17 cellular contexts compared by ENCODE assay signal in genomic region chr22:50072167-50072555, GRCh38. TPM values are rescaled to one million over a fixed set of nuclear protein-coding genes. Genes with fewer than 3 reads are reported as not detected.
A peak's percentile ranks its signal among the peaks of the same experiment; 100 is the strongest.
DNase-seq lines count a peak whose midpoint lies in the region; ATAC-seq and TF ChIP-seq lines count a peak whose summit lies in the region.
"Had no signal": no experiment of that assay in that cellular context is flagged by ENCODE, and none has a peak within 500 bp of the region (broad histone marks: within the 10 kb centered on the region; RNA-seq: fewer than 3 reads in every experiment).

No MANE protein-coding gene starts in this region.

- H3K27me3 Mint-ChIP-seq in chondrocyte (ENCODE audit: low read depth) = peaks cover 1% of the 10 kb centered on the region
- peaks cover 4% of the 10 kb centered on the region for H3K27me3 Mint-ChIP-seq in activated T-helper 1 cell treated with anti-CD3 and anti-CD28 coated beads, Interleukin-12 subunit alpha, Interleukin-12 subunit beta, Interleukin-2, Interleukin-4 antibody, amounts not matched to agents 30 ng/mL and 10 ng/mL and 1 ng/mL, durations not matched to agents 14 hours and 24 hours and 36 hours (ENCODE audit: insufficient read depth)

- no peak overlapping the region for H2BK12ac ChIP-seq in mesenchymal stem cell (ENCODE audit: low read length in 2 of 2)

- no peak overlapping the region for H3K18ac ChIP-seq in mesenchymal stem cell (ENCODE audit: low read depth in 1 of 2, low read length in 2 of 2)

- no peak overlapping the region for H3K23ac ChIP-seq in mesenchymal stem cell (ENCODE audit: low read length in 2 of 2)

- no peaks in the 10 kb centered on the region for H3K79me1 ChIP-seq in mesenchymal stem cell (replicated peaks; ENCODE audit: low read length, poor library complexity, severe bottlenecking)

- no peak overlapping the region for H3K27ac ChIP-seq in mesenchymal stem cell (ENCODE audit: low read length, poor library complexity, severe bottlenecking)
- H3K27ac ChIP-seq in aorta (ENCODE audit: low read depth in 1 of 2, low read length in 2 of 2) = no peak overlapping the region

- no peak overlapping the region for H2AFZ ChIP-seq in mesenchymal stem cell (ENCODE audit: low read depth, low read length)

- DNase-seq in H7 (peak; percentile 74), chondrocyte (ENCODE audit: low spot score) (peak; percentile 68), mesenchymal stem cell (no peak), aorta (peak; percentile 21 to 62)
- no peak for DNase-seq in activated T-helper 1 cell treated with anti-CD3 and anti-CD28 coated beads, Interleukin-12 subunit alpha, Interleukin-12 subunit beta, Interleukin-2, Interleukin-4 antibody, amounts not matched to agents 30 ng/mL and 10 ng/mL and 1 ng/mL, durations not matched to agents 14 hours and 24 hours and 36 hours (ENCODE audit: low spot score)
- DNase-seq: ACHN; BE2C; C1 segment of cervical spinal cord; Caco-2; CD4-positive, CD25-positive, alpha-beta regulatory T cell; KBM-7 had no signal

- H2AK5ac ChIP-seq in mesenchymal stem cell (ENCODE audit: low read length, severe bottlenecking) = no peak overlapping the region

- no peak overlapping the region for H3K14ac ChIP-seq in mesenchymal stem cell (ENCODE audit: low read length in 2 of 2)

- no peaks in the 10 kb centered on the region for H3K36me3 Mint-ChIP-seq in chondrocyte (ENCODE audit: low read depth)
- no peaks in the 10 kb centered on the region for H3K36me3 Mint-ChIP-seq in activated T-helper 1 cell treated with anti-CD3 and anti-CD28 coated beads, Interleukin-12 subunit alpha, Interleukin-12 subunit beta, Interleukin-2, Interleukin-4 antibody, amounts not matched to agents 30 ng/mL and 10 ng/mL and 1 ng/mL, durations not matched to agents 14 hours and 24 hours and 36 hours (ENCODE audit: low read depth)
- H3K36me3 Mint-ChIP-seq: CD4-positive, CD25-positive, alpha-beta regulatory T cell; IgD-negative memory B cell had no signal

- H3K4me3 Mint-ChIP-seq in chondrocyte (ENCODE audit: unreplicated experiment) = no peak overlapping the region
- no peak overlapping the region for H3K4me3 Mint-ChIP-seq in activated T-helper 1 cell treated with anti-CD3 and anti-CD28 coated beads, Interleukin-12 subunit alpha, Interleukin-12 subunit beta, Interleukin-2, Interleukin-4 antibody, amounts not matched to agents 30 ng/mL and 10 ng/mL and 1 ng/mL, durations not matched to agents 14 hours and 24 hours and 36 hours
- H3K4me3 Mint-ChIP-seq: CD4-positive, CD25-positive, alpha-beta regulatory T cell; IgD-negative memory B cell had no signal

- no peak overlapping the region for H3K4ac ChIP-seq in mesenchymal stem cell (ENCODE audit: low read depth in 1 of 2, low read length in 2 of 2)

- ATAC-seq in aorta (ENCODE audit: low FRiP score) = no peak
- no peak for ATAC-seq in GM21381 (IDR thresholded peaks at IDR 0.05; ENCODE audit: unreplicated experiment)
- ATAC-seq in HG03439 (IDR thresholded peaks at IDR 0.05; ENCODE audit: unreplicated experiment) = no peak
- ATAC-seq: HepG2 had no signal

- H3K9me3 ChIP-seq in mesenchymal stem cell (ENCODE audit: control insufficient read depth, low read length) (no peaks in the 10 kb centered on the region), aorta (ENCODE audit: control insufficient read depth, low read length) (no peaks in the 10 kb centered on the region)
- H3K9me3 ChIP-seq: BE2C, Caco-2, HAP-1 had no signal

- H3K4me3 ChIP-seq in H7 (ENCODE audit: insufficient read depth, low read depth, low read length) (no peak overlapping the region), mesenchymal stem cell (ENCODE audit: insufficient read depth in 1 of 2, low read depth in 1 of 2, low read length in 2 of 2) (peak overlapping the region in 1 of 2 experiments; percentile 0), aorta (ENCODE audit: low read length in 2 of 2) (no peak overlapping the region)
- H3K4me3 ChIP-seq: HAP-1 had no signal

- no peak overlapping the region for H4K8ac ChIP-seq in mesenchymal stem cell (ENCODE audit: low read length)

- H3K4me1 ChIP-seq in mesenchymal stem cell (ENCODE audit: control insufficient read depth, insufficient read depth, low read depth, low read length) (no peaks in the 10 kb centered on the region), aorta (ENCODE audit: control insufficient read depth in 1 of 2, insufficient read depth in 2 of 2, low read length in 2 of 2) (no peaks in the 10 kb centered on the region)
- H3K4me1 ChIP-seq: BE2C, Caco-2, HAP-1 had no signal

- no peak overlapping the region for H3K4me2 ChIP-seq in mesenchymal stem cell (ENCODE audit: low read length, poor library complexity, severe bottlenecking)

- no peak overlapping the region for H3K9ac ChIP-seq in mesenchymal stem cell (ENCODE audit: low read length)

- no peak overlapping the region for H2BK15ac ChIP-seq in mesenchymal stem cell (ENCODE audit: low read depth, poor library complexity, severe bottlenecking)

- H3K9me3 Mint-ChIP-seq in chondrocyte (ENCODE audit: low read depth) = no peaks in the 10 kb centered on the region
- no peaks in the 10 kb centered on the region for H3K9me3 Mint-ChIP-seq in activated T-helper 1 cell treated with anti-CD3 and anti-CD28 coated beads, Interleukin-12 subunit alpha, Interleukin-12 subunit beta, Interleukin-2, Interleukin-4 antibody, amounts not matched to agents 30 ng/mL and 10 ng/mL and 1 ng/mL, durations not matched to agents 14 hours and 24 hours and 36 hours
- H3K9me3 Mint-ChIP-seq: CD4-positive, CD25-positive, alpha-beta regulatory T cell had no signal

- 84% methylated on average over 9 of the region's 9 CpGs for WGBS in mesenchymal stem cell
- 93 to 95% methylated on average over 9 of the region's 9 CpGs for WGBS in aorta, 2 donors

- H2BK5ac ChIP-seq in mesenchymal stem cell (ENCODE audit: low read depth, low read length, poor library complexity, severe bottlenecking) = no peak overlapping the region

- intact Hi-C loops in aorta (cut with DNase I) = no loop called here
- intact Hi-C loops in activated T-helper 1 cell treated with anti-CD3 and anti-CD28 coated beads, Interleukin-12 subunit alpha, Interleukin-12 subunit beta, Interleukin-2, Interleukin-4 antibody, amounts not matched to agents 30 ng/mL and 10 ng/mL and 1 ng/mL, durations not matched to agents 14 hours and 24 hours and 36 hours (cut with micrococcal nuclease) = no loop called here

- no peaks in the 10 kb centered on the region for H3K36me3 ChIP-seq in H7 (replicated peaks; ENCODE audit: control insufficient read depth, insufficient read depth, low read length)
- H3K36me3 ChIP-seq in mesenchymal stem cell (ENCODE audit: control insufficient read depth in 1 of 2, insufficient read depth in 2 of 2, low read depth in 1 of 2, low read length in 2 of 2) = no peaks in the 10 kb centered on the region
- no peaks in the 10 kb centered on the region for H3K36me3 ChIP-seq in aorta (ENCODE audit: control insufficient read depth in 1 of 2, insufficient read depth in 2 of 2, low read length in 1 of 2)
- H3K36me3 ChIP-seq: BE2C, HAP-1 had no signal

- TF ChIP-seq CTCF in chondrocyte (IDR thresholded peaks at IDR 0.05) = no peak

- H3K4me1 Mint-ChIP-seq in chondrocyte (ENCODE audit: low read depth) = no peaks in the 10 kb centered on the region
- H3K4me1 Mint-ChIP-seq in activated T-helper 1 cell treated with anti-CD3 and anti-CD28 coated beads, Interleukin-12 subunit alpha, Interleukin-12 subunit beta, Interleukin-2, Interleukin-4 antibody, amounts not matched to agents 30 ng/mL and 10 ng/mL and 1 ng/mL, durations not matched to agents 14 hours and 24 hours and 36 hours (ENCODE audit: low read depth) = no peaks in the 10 kb centered on the region
- H3K4me1 Mint-ChIP-seq: CD4-positive, CD25-positive, alpha-beta regulatory T cell had no signal

- no peak overlapping the region for H2BK120ac ChIP-seq in mesenchymal stem cell (ENCODE audit: low read depth, low read length)

- peak overlapping the region; percentile 13 for H4K91ac ChIP-seq in mesenchymal stem cell (ENCODE audit: low read length)

- H3K27ac Mint-ChIP-seq in chondrocyte (ENCODE audit: unreplicated experiment) = no peak overlapping the region
- H3K27ac Mint-ChIP-seq in activated T-helper 1 cell treated with anti-CD3 and anti-CD28 coated beads, Interleukin-12 subunit alpha, Interleukin-12 subunit beta, Interleukin-2, Interleukin-4 antibody, amounts not matched to agents 30 ng/mL and 10 ng/mL and 1 ng/mL, durations not matched to agents 14 hours and 24 hours and 36 hours = no peak overlapping the region
- H3K27ac Mint-ChIP-seq: CD4-positive, CD25-positive, alpha-beta regulatory T cell; IgD-negative memory B cell had no signal

- H3K27me3 ChIP-seq in H7 (ENCODE audit: control insufficient read depth, insufficient read depth, low read length) (no peaks in the 10 kb centered on the region), mesenchymal stem cell (ENCODE audit: control insufficient read depth in 1 of 2, insufficient read depth in 1 of 2, low read length in 2 of 2) (peaks cover 0 to 22% of the 10 kb centered on the region in 2 experiments), aorta (ENCODE audit: control insufficient read depth in 1 of 2, insufficient read depth in 2 of 2, low read length in 1 of 2) (no peaks in the 10 kb centered on the region)
- H3K27me3 ChIP-seq: BE2C had no signal

RNA-seq across cellular contexts. Expression of gene MLC1, which starts 13.1 kb away (rescaled TPM):
- total RNA-seq in H7 (2014; rRNA removed; shearing (Covaris generic)) = 0.14 TPM in 1 of 2 replicates, not detected in the other
- total RNA-seq in chondrocyte (0.38 to 0.77 TPM (median 0.50 TPM) in 3 replicates), aorta (under 1 TPM; 0.16 to 0.39 TPM)
- 0.03 TPM for polyA plus RNA-seq in mesenchymal stem cell (2013, experiment 1 of 2)
- polyA plus RNA-seq in mesenchymal stem cell (2013, experiment 2 of 2) = not detected
- 1 to 10 TPM in 1 of 2 donors, not detected in 1; 2.1 TPM for polyA plus RNA-seq in aorta
- total RNA-seq in activated T-helper 1 cell treated with anti-CD3 and anti-CD28 coated beads, Interleukin-12 subunit alpha, Interleukin-12 subunit beta, Interleukin-2, Interleukin-4 antibody, amounts not matched to agents 30 ng/mL and 10 ng/mL and 1 ng/mL, durations not matched to agents 14 hours and 24 hours and 36 hours = not detected in 2 replicates
- total RNA-seq: H1, HepG2 had no signal
- polyA plus RNA-seq: HepG2 had no signal

RNA-seq across cellular contexts. Expression of gene TTLL8, which starts 14.1 kb away (rescaled TPM):
- total RNA-seq in H7 (2014; rRNA removed; shearing (Covaris generic)) = not detected in 2 replicates
- not detected in 3 replicates for total RNA-seq in chondrocyte
- polyA plus RNA-seq in mesenchymal stem cell (2013, experiment 1 of 2) = not detected
- polyA plus RNA-seq in mesenchymal stem cell (2013, experiment 2 of 2) = not detected
- not detected for total RNA-seq in aorta
- not detected for polyA plus RNA-seq in aorta
- not detected in 2 replicates for total RNA-seq in activated T-helper 1 cell treated with anti-CD3 and anti-CD28 coated beads, Interleukin-12 subunit alpha, Interleukin-12 subunit beta, Interleukin-2, Interleukin-4 antibody, amounts not matched to agents 30 ng/mL and 10 ng/mL and 1 ng/mL, durations not matched to agents 14 hours and 24 hours and 36 hours
- total RNA-seq: Caco-2; CD4-positive, CD25-positive, alpha-beta regulatory T cell; H1; HepG2 had no signal
- polyA plus RNA-seq: CD4-positive, CD25-positive, alpha-beta regulatory T cell; H1; HepG2; IgD-negative memory B cell had no signal

RNA-seq across cellular contexts. Expression of gene MOV10L1, which starts 17.6 kb away (rescaled TPM):
- not detected in 2 replicates for total RNA-seq in H7 (2014; rRNA removed; shearing (Covaris generic))
- total RNA-seq in chondrocyte = 0.51 to 1.1 TPM (median 1.1 TPM) in 3 replicates
- 1.5 TPM for polyA plus RNA-seq in mesenchymal stem cell (2013, experiment 1 of 2)
- polyA plus RNA-seq in mesenchymal stem cell (2013, experiment 2 of 2) = 1.5 TPM
- total RNA-seq in aorta = 1 to 10 TPM in 1 of 2 donors, under 1 TPM in 1; 0.10 to 3.2 TPM
- polyA plus RNA-seq in aorta = 1 to 10 TPM; 1.5 to 4.2 TPM
- total RNA-seq in activated T-helper 1 cell treated with anti-CD3 and anti-CD28 coated beads, Interleukin-12 subunit alpha, Interleukin-12 subunit beta, Interleukin-2, Interleukin-4 antibody, amounts not matched to agents 30 ng/mL and 10 ng/mL and 1 ng/mL, durations not matched to agents 14 hours and 24 hours and 36 hours = not detected in 2 replicates
- total RNA-seq: Caco-2; CD4-positive, CD25-positive, alpha-beta regulatory T cell; H1 had no signal
- polyA plus RNA-seq: CD4-positive, CD25-positive, alpha-beta regulatory T cell; IgD-negative memory B cell had no signal

RNA-seq across cellular contexts. Expression of gene IL17REL, which starts 59.6 kb away (rescaled TPM):
- 0.04 TPM in 1 of 2 replicates, not detected in the other for total RNA-seq in H7 (2014; rRNA removed; shearing (Covaris generic))
- total RNA-seq in chondrocyte (0.17 to 0.23 TPM in 2 of 3 replicates, not detected in the other), aorta (not detected)
- polyA plus RNA-seq in mesenchymal stem cell (2013, experiment 1 of 2) = 0.06 TPM
- 0.08 TPM for polyA plus RNA-seq in mesenchymal stem cell (2013, experiment 2 of 2)
- polyA plus RNA-seq in aorta = under 1 TPM in 1 of 2 donors, not detected in 1; 0.05 TPM
- 0.05 TPM in 1 of 2 replicates, not detected in the other for total RNA-seq in activated T-helper 1 cell treated with anti-CD3 and anti-CD28 coated beads, Interleukin-12 subunit alpha, Interleukin-12 subunit beta, Interleukin-2, Interleukin-4 antibody, amounts not matched to agents 30 ng/mL and 10 ng/mL and 1 ng/mL, durations not matched to agents 14 hours and 24 hours and 36 hours
- total RNA-seq: Caco-2, HepG2 had no signal
- polyA plus RNA-seq: HepG2, IgD-negative memory B cell had no signal

Comparison
In these comparisons a context has a peak if more than half of its experiments do, and no peak if none do; other contexts are left out.
1. DNase-seq: peak in H7 (single experiment), chondrocyte (single experiment) and aorta (2 of 2); none in mesenchymal stem cell (single experiment) and activated T-helper 1 cell treated with anti-CD3 and anti-CD28 coated beads, Interleukin-12 subunit alpha, Interleukin-12 subunit beta, Interleukin-2, Interleukin-4 antibody, amounts not matched to agents 30 ng/mL and 10 ng/mL and 1 ng/mL, durations not matched to agents 14 hours and 24 hours and 36 hours (single experiment).